8 cellular contexts compared by ENCODE assay signal in genomic region chr2:226836548-226836885, GRCh38. TPM values are rescaled to one million over a fixed set of nuclear protein-coding genes. Genes with fewer than 3 reads are reported as not detected.
A peak's percentile ranks its signal among the peaks of the same experiment; 100 is the strongest.
DNase-seq lines count a peak whose midpoint lies in the region; ATAC-seq, FAIRE-seq and TF ChIP-seq lines count a peak whose summit lies in the region.

No MANE protein-coding gene starts in this region.

- H4K20me1 ChIP-seq in SK-N-SH (ENCODE audit: insufficient read depth), result no peaks in the 10 kb centered on the region

- TF ChIP-seq CTCF in SK-N-SH (IDR thresholded peaks at IDR 0.05) (no peak), foreskin keratinocyte (conservative IDR thresholded peaks at IDR 0.05) (no peak), D721Med (IDR thresholded peaks at IDR 0.05; ENCODE audit: insufficient read depth, missing control alignments) (no peak)

- peak overlapping the region; percentile 93 for H3K4me2 ChIP-seq in SK-N-SH

- H3K9me3 ChIP-seq in SK-N-SH, result no peaks in the 10 kb centered on the region

- no peak for FAIRE-seq in D721Med (lab: Jason Lieb, UNC)

- no peaks in the 10 kb centered on the region for H3K27me3 ChIP-seq in SK-N-SH (ENCODE audit: insufficient read depth)
- H3K27me3 ChIP-seq in foreskin keratinocyte, result no peaks in the 10 kb centered on the region

- peak; percentile 8 for DNase-seq in SK-N-SH
- no peak for DNase-seq in foreskin keratinocyte
- no peak for DNase-seq in D721Med (ENCODE audit: insufficient read length, low spot score)
- no peak for DNase-seq in SIG-M5 treated with dmso at 0.1 percent for 504 hours (lab: John Stamatoyannopoulos, UW; ENCODE audit: unreplicated experiment)
- DNase-seq in HK-2 (ENCODE audit: unreplicated experiment), result no peak

- POLR2A ChIA-PET in SK-N-SH (lab: Yijun Ruan, JAX), result no interaction called here

- H3K4me1 ChIP-seq in SK-N-SH (ENCODE audit: control insufficient read depth in 1 of 2, insufficient read depth in 2 of 2, low read depth in 1 of 2, low read length in 1 of 2), result peaks cover 6 to 18% of the 10 kb centered on the region in 2 experiments; a peak in 3 of 4 replicates
- peaks cover 12% of the 10 kb centered on the region for H3K4me1 ChIP-seq in foreskin keratinocyte

- peaks cover 0 to 11% of the 10 kb centered on the region in 2 experiments for H3K36me3 ChIP-seq in SK-N-SH (replicated peaks in 1 of 2; ENCODE audit: control insufficient read depth in 1 of 2, insufficient read depth in 2 of 2, low read length in 1 of 2)

- CTCF ChIA-PET in SK-N-SH (lab: Yijun Ruan, JAX), result interaction anchor here (1.2 to 1.5 kb wide), 2 partner anchors 38 to 197 kb away, joined by 3 to 4 read pairs; no protein-coding TSS in a partner anchor

- peak; percentile 11 for ATAC-seq in GM18498 (IDR thresholded peaks at IDR 0.05; ENCODE audit: unreplicated experiment)
- ATAC-seq in HG02588 (IDR thresholded peaks at IDR 0.05; ENCODE audit: unreplicated experiment), result peak; percentile 2
- peak; percentile 48 for ATAC-seq in foreskin keratinocyte

- peaks cover 16% of the 10 kb centered on the region for H3F3A ChIP-seq in SK-N-SH (replicated peaks; ENCODE audit: insufficient read depth)

- H3K79me2 ChIP-seq in SK-N-SH (ENCODE audit: insufficient read depth), result peaks cover 31% of the 10 kb centered on the region

- peak overlapping the region; percentile 88 to 97 for H3K27ac ChIP-seq in SK-N-SH (ENCODE audit: low read depth in 2 of 2, low read length in 1 of 2)
- peak overlapping the region; percentile 92 for H3K27ac ChIP-seq in foreskin keratinocyte
- peak overlapping the region; percentile 86 to 99 (median 98) for H3K27ac ChIP-seq in skin epidermis

- H3K9me2 ChIP-seq in SK-N-SH, result no peaks in the 10 kb centered on the region

- H3K9ac ChIP-seq in SK-N-SH, result peak overlapping the region; percentile 89

- no peak for TF ChIP-seq EP300 in SK-N-SH (IDR thresholded peaks at IDR 0.05; ENCODE audit: borderline replicate concordance in 1 of 2, low read depth in 1 of 2, low read length in 1 of 2)

- 5% methylated on average over 6 of the region's 6 CpGs for WGBS in SK-N-SH (ENCODE audit: low lambda C conversion rate)

- TF ChIP-seq RAD21 in SK-N-SH (IDR thresholded peaks at IDR 0.05; ENCODE audit: low read length), result no peak

- H3K4me3 ChIP-seq in SK-N-SH (ENCODE audit: low read depth in 2 of 2, low read length in 1 of 2), result peak overlapping the region; percentile 73 to 90
- H3K4me3 ChIP-seq in skin epidermis, result peak overlapping the region; percentile 58 to 84 (median 72)

- peak overlapping the region; percentile 96 for H2AFZ ChIP-seq in SK-N-SH (ENCODE audit: low read depth)

TF ChIP-seq in SK-N-SH, 30 proteins besides CTCF, POLR2A, EP300 and RAD21:
- TF ChIP-seq PBX3 (IDR thresholded peaks at IDR 0.05) (peak; percentile 26; the same call in 1 of the 2 replicates), USF2 (IDR thresholded peaks at IDR 0.05; ENCODE audit: borderline replicate concordance, low read depth, low read length) (no peak)

RNA-seq across cellular contexts. Expression of gene RHBDD1, which starts 0.7 kb away (rescaled TPM):
- 10.3 and 10.8 TPM in 2 replicates for polyA plus RNA-seq in SK-N-SH (2012; rRNA removed)
- 10.6 and 11.0 TPM in 2 replicates for polyA plus RNA-seq in SK-N-SH (2012; cell fraction: cytosol; rRNA removed)
- polyA plus RNA-seq in SK-N-SH (2012; cell fraction: nucleus; rRNA removed), result 7.6 and 11.7 TPM in 2 replicates
- total RNA-seq in foreskin keratinocyte, result 23.4 and 32.8 TPM in 2 replicates
- 6.3 and 6.6 TPM in 2 replicates for polyA plus RNA-seq in foreskin keratinocyte

RNA-seq across cellular contexts. Expression of gene IRS1, which starts 36.9 kb away (rescaled TPM):
- polyA plus RNA-seq in SK-N-SH (2012; rRNA removed) (15.8 and 16.5 TPM in 2 replicates), foreskin keratinocyte (5.7 and 10.1 TPM in 2 replicates)
- 10.2 and 14.6 TPM in 2 replicates for polyA plus RNA-seq in SK-N-SH (2012; cell fraction: cytosol; rRNA removed)
- 11.7 and 14.7 TPM in 2 replicates for polyA plus RNA-seq in SK-N-SH (2012; cell fraction: nucleus; rRNA removed)
- 23.9 and 31.9 TPM in 2 replicates for total RNA-seq in foreskin keratinocyte
